Comparison of ENCODE assay signal across 6 cellular contexts in genomic region chr19:48713041-48713863, GRCh38. TPM values are rescaled to one million over a fixed set of nuclear protein-coding genes. Genes with fewer than 3 reads are reported as not detected.
DNase-seq lines count a peak whose midpoint lies in the region; ATAC-seq and TF ChIP-seq lines count a peak whose summit lies in the region.

No MANE protein-coding gene starts in this region.

- H3K9me3 Mint-ChIP-seq in type B pancreatic cell: no peaks in the 10 kb centered on the region

- H3K79me2 ChIP-seq in DOHH2 (ENCODE audit: control insufficient read depth, low read length): peaks cover 7% of the 10 kb centered on the region
- peaks cover 9% of the 10 kb centered on the region for H3K79me2 ChIP-seq in PC-3 (ENCODE audit: low read length)

- H3K27me3 ChIP-seq in DOHH2 (ENCODE audit: control insufficient read depth, low read length) (no peaks in the 10 kb centered on the region), PC-3 (ENCODE audit: low read length) (no peaks in the 10 kb centered on the region)

- H3F3A ChIP-seq in DOHH2 (ENCODE audit: control insufficient read depth, insufficient read depth) (peaks cover 3% of the 10 kb centered on the region; the same call in 1 of the 2 replicates), PC-3 (ENCODE audit: low read length, unreplicated experiment) (no peaks in the 10 kb centered on the region)

- H3K4me3 ChIP-seq in DOHH2 (ENCODE audit: low read length) (peak overlapping the region; percentile 89), PC-3 (ENCODE audit: low read length) (peak overlapping the region; percentile 91)

- CTCF ChIA-PET in PC-3 (lab: Charles Lee): interaction anchor here (1.3 kb wide), 1 partner anchor 14 kb away, joined by 4 read pairs; no protein-coding TSS in a partner anchor

- no peaks in the 10 kb centered on the region for H3K27me3 Mint-ChIP-seq in type B pancreatic cell

- H2AFZ ChIP-seq in PC-3 (ENCODE audit: low read length): peak overlapping the region; percentile 89

- H3K9me2 ChIP-seq in DOHH2 (replicated peaks; ENCODE audit: control insufficient read depth, low read length): no peaks in the 10 kb centered on the region
- H3K9me2 ChIP-seq in PC-3 (replicated peaks; ENCODE audit: low read length): no peaks in the 10 kb centered on the region

- DNase-seq in PC-3: no peak
- DNase-seq in left ventricle myocardium superior: peak; percentile 35
- DNase-seq in type B pancreatic cell (ENCODE audit: extremely low spot score, unreplicated experiment): no peak
- no peak for DNase-seq in AG20443 (ENCODE audit: low spot score)
- no peak for DNase-seq in stimulated activated CD4-positive, alpha-beta T cell treated with anti-CD3 and anti-CD28 coated beads, Interleukin-2, amount 100 ng/mL, for 24 hours

- H3K9me3 ChIP-seq in DOHH2 (ENCODE audit: control insufficient read depth, insufficient read depth, low read length) (no peaks in the 10 kb centered on the region), PC-3 (ENCODE audit: low read length) (no peaks in the 10 kb centered on the region)

- no peaks in the 10 kb centered on the region for H3K36me3 ChIP-seq in DOHH2 (ENCODE audit: control insufficient read depth, low read length)
- H3K36me3 ChIP-seq in PC-3 (ENCODE audit: low read depth, low read length): no peaks in the 10 kb centered on the region

- peaks cover 27% of the 10 kb centered on the region for H3K4me1 Mint-ChIP-seq in type B pancreatic cell (ENCODE audit: unreplicated experiment)

- peak overlapping the region; percentile 92 for H3K4me3 Mint-ChIP-seq in type B pancreatic cell

- TF ChIP-seq CTCF in DOHH2 (IDR thresholded peaks at IDR 0.05; ENCODE audit: low read depth, low read length, poor library complexity, severe bottlenecking) (no peak), PC-3 (conservative IDR thresholded peaks at IDR 0.05; ENCODE audit: low read depth, low read length) (no peak), type B pancreatic cell (conservative IDR thresholded peaks at IDR 0.05) (peak; percentile 58)

- POLR2A ChIA-PET in PC-3 (lab: Charles Lee; ENCODE audit: unreplicated experiment): no interaction called here

- ATAC-seq in PC-3: no peak
- ATAC-seq in left ventricle myocardium superior: no peak

- TSS peak; percentile 49 for BruUV-seq in PC-3 (replicated peaks; lab: Mats Ljungman, UMichigan)

- no peaks in the 10 kb centered on the region for H4K20me1 ChIP-seq in DOHH2 (ENCODE audit: control insufficient read depth, insufficient read depth, low read depth, low read length)
- no peaks in the 10 kb centered on the region for H4K20me1 ChIP-seq in PC-3 (ENCODE audit: low read length)

- intact Hi-C loops in PC-3 (cut with micrococcal nuclease) (loop anchor here (5.0 kb wide), 1 partner anchor 36 kb away; no protein-coding TSS in a partner anchor), left ventricle myocardium superior (cut with micrococcal nuclease) (no loop called here)

- no peak overlapping the region for H3K27ac ChIP-seq in DOHH2 (ENCODE audit: low read depth, low read length)
- H3K27ac ChIP-seq in PC-3 (ENCODE audit: low read length): no peak overlapping the region

- peak overlapping the region; percentile 83 for H3K4me2 ChIP-seq in DOHH2 (ENCODE audit: low read length)
- H3K4me2 ChIP-seq in PC-3 (ENCODE audit: low read length): peak overlapping the region; percentile 81

- H3K4me1 ChIP-seq in DOHH2 (ENCODE audit: control insufficient read depth, low read length): peaks cover 22% of the 10 kb centered on the region
- H3K4me1 ChIP-seq in PC-3 (ENCODE audit: insufficient read depth, low read length): no peaks in the 10 kb centered on the region; the same call in 1 of the 2 replicates

- H3K36me3 Mint-ChIP-seq in type B pancreatic cell: peaks cover 3% of the 10 kb centered on the region

- peak overlapping the region; percentile 48 for H3K9ac ChIP-seq in PC-3 (ENCODE audit: low read length)

- H3K27ac Mint-ChIP-seq in type B pancreatic cell: peak overlapping the region; percentile 93

RNA-seq across cellular contexts. Expression of gene MAMSTR, which starts 6.3 kb away (rescaled TPM):
- total RNA-seq in PC-3 (2014; rRNA removed): 0.18 and 0.40 TPM in 2 replicates
- total RNA-seq in left ventricle myocardium superior: 3.0 TPM
- 2.0 and 3.6 TPM in 2 replicates for total RNA-seq in type B pancreatic cell (ENCODE audit: low replicate concordance)

RNA-seq across cellular contexts. Expression of gene FUT2, which starts 17.5 kb away (rescaled TPM):
- total RNA-seq in PC-3 (2014; rRNA removed) (0.69 TPM in 1 of 2 replicates, not detected in the other), left ventricle myocardium superior (not detected), type B pancreatic cell (ENCODE audit: low replicate concordance) (9.0 and 13.3 TPM in 2 replicates)

RNA-seq across cellular contexts. Expression of gene RASIP1, which starts 27.2 kb away (rescaled TPM):
- total RNA-seq in PC-3 (2014; rRNA removed) (0.40 and 0.51 TPM in 2 replicates), left ventricle myocardium superior (13.7 TPM), type B pancreatic cell (ENCODE audit: low replicate concordance) (1.9 and 4.6 TPM in 2 replicates)

RNA-seq across cellular contexts. Expression of gene IZUMO1, which starts 33.5 kb away (rescaled TPM):
- not detected in 2 replicates for total RNA-seq in PC-3 (2014; rRNA removed)
- total RNA-seq in left ventricle myocardium superior: 1.0 TPM
- total RNA-seq in type B pancreatic cell (ENCODE audit: low replicate concordance): 2.2 and 4.8 TPM in 2 replicates

RNA-seq across cellular contexts. Expression of gene FUT1, which starts 39.2 kb away (rescaled TPM):
- total RNA-seq in PC-3 (2014; rRNA removed) (4.6 and 4.8 TPM in 2 replicates), left ventricle myocardium superior (1.6 TPM), type B pancreatic cell (ENCODE audit: low replicate concordance) (11.2 and 15.0 TPM in 2 replicates)
